In genomic region chr3:183664913-183665381, GRCh38 we compare ENCODE assay signal across 10 cellular contexts. TPM values are rescaled to one million over a fixed set of nuclear protein-coding genes. Genes with fewer than 3 reads are reported as not detected.
DNase-seq lines count a peak whose midpoint lies in the region; ATAC-seq and TF ChIP-seq lines count a peak whose summit lies in the region.
"Had no signal": no experiment of that assay in that cellular context is flagged by ENCODE, and none has a peak within 500 bp of the region (broad histone marks: within the 10 kb centered on the region; RNA-seq: fewer than 3 reads in every experiment).

No MANE protein-coding gene starts in this region.

- H3K27ac ChIP-seq in foreskin keratinocyte: no peak overlapping the region
- H3K27ac ChIP-seq: skin epidermis had no signal

- H3K9ac ChIP-seq in skeletal muscle satellite cell (ENCODE audit: low read depth, low read length): peak overlapping the region; percentile 18

- no peaks in the 10 kb centered on the region for H3K9me3 Mint-ChIP-seq in activated naive CD4-positive, alpha-beta T cell treated with anti-CD3 and anti-CD28 coated beads, Interleukin-2, amount 50 U/mL, for 24 hours
- H3K9me3 Mint-ChIP-seq in activated naive CD4-positive, alpha-beta T cell treated with anti-CD3 and anti-CD28 coated beads, Interleukin-2, amount 10 ng/mL, durations not matched to agents 7 days and 5 days: no peaks in the 10 kb centered on the region

- no peak for TF ChIP-seq CTCF in foreskin keratinocyte (conservative IDR thresholded peaks at IDR 0.05)

- H3K4me1 ChIP-seq in foreskin keratinocyte (no peaks in the 10 kb centered on the region), skeletal muscle satellite cell (ENCODE audit: control insufficient read depth, insufficient read depth, low read length) (peaks cover 11% of the 10 kb centered on the region)

- H3K4me3 ChIP-seq in skeletal muscle satellite cell (ENCODE audit: low read length): no peak overlapping the region
- H3K4me3 ChIP-seq: skin epidermis had no signal

- no peak overlapping the region for H3K4me3 Mint-ChIP-seq in activated naive CD4-positive, alpha-beta T cell treated with anti-CD3 and anti-CD28 coated beads, Interleukin-2, amount 50 U/mL, for 24 hours
- H3K4me3 Mint-ChIP-seq in activated naive CD4-positive, alpha-beta T cell treated with anti-CD3 and anti-CD28 coated beads, Interleukin-2, amount 10 ng/mL, durations not matched to agents 7 days and 5 days: no peak overlapping the region

- H3K4me1 Mint-ChIP-seq in activated naive CD4-positive, alpha-beta T cell treated with anti-CD3 and anti-CD28 coated beads, Interleukin-2, amount 50 U/mL, for 24 hours: peaks cover 21% of the 10 kb centered on the region
- no peaks in the 10 kb centered on the region for H3K4me1 Mint-ChIP-seq in activated naive CD4-positive, alpha-beta T cell treated with anti-CD3 and anti-CD28 coated beads, Interleukin-2, amount 10 ng/mL, durations not matched to agents 7 days and 5 days

- H3K36me3 ChIP-seq in skeletal muscle satellite cell (ENCODE audit: insufficient read depth, low read length): no peaks in the 10 kb centered on the region

- CTCF ChIA-PET in activated naive CD4-positive, alpha-beta T cell treated with anti-CD3 and anti-CD28 coated beads, Interleukin-2, amount 10 ng/mL, durations not matched to agents 7 days and 5 days (lab: Charles Lee): no interaction called here

- ATAC-seq in foreskin keratinocyte: no peak

- no peaks in the 10 kb centered on the region for H3K27me3 ChIP-seq in foreskin keratinocyte
- no peaks in the 10 kb centered on the region for H3K27me3 ChIP-seq in skeletal muscle satellite cell (ENCODE audit: control insufficient read depth, insufficient read depth, low read length)

- peak overlapping the region; percentile 30 for H3K27ac Mint-ChIP-seq in activated naive CD4-positive, alpha-beta T cell treated with anti-CD3 and anti-CD28 coated beads, Interleukin-2, amount 50 U/mL, for 24 hours
- no peak overlapping the region for H3K27ac Mint-ChIP-seq in activated naive CD4-positive, alpha-beta T cell treated with anti-CD3 and anti-CD28 coated beads, Interleukin-2, amount 10 ng/mL, durations not matched to agents 7 days and 5 days

- H3K9me3 ChIP-seq in skeletal muscle satellite cell (replicated peaks; ENCODE audit: low read length): no peaks in the 10 kb centered on the region

- peaks cover 18% of the 10 kb centered on the region for H3K36me3 Mint-ChIP-seq in activated naive CD4-positive, alpha-beta T cell treated with anti-CD3 and anti-CD28 coated beads, Interleukin-2, amount 50 U/mL, for 24 hours
- H3K36me3 Mint-ChIP-seq in activated naive CD4-positive, alpha-beta T cell treated with anti-CD3 and anti-CD28 coated beads, Interleukin-2, amount 10 ng/mL, durations not matched to agents 7 days and 5 days: peaks cover 29% of the 10 kb centered on the region

- DNase-seq in activated naive CD4-positive, alpha-beta T cell treated with anti-CD3 and anti-CD28 coated beads, Interleukin-2, amount 10 ng/mL, durations not matched to agents 7 days and 5 days: no peak
- DNase-seq in amniotic epithelial cell (ENCODE audit: low read depth) (peak; percentile 94), foreskin keratinocyte (peak; percentile 42), UCSD-AML1 (lab: John Stamatoyannopoulos, UW; ENCODE audit: unreplicated experiment) (no peak), cerebellar nuclear complex (lab: John Stamatoyannopoulos, UW) (no peak)
- no peak for DNase-seq in activated CD4-positive, alpha-beta T cell treated with anti-CD3 and anti-CD28 coated beads, Interleukin-2, amount 50 U/mL, for 1 hour
- DNase-seq: 8988T had no signal

- H3K27me3 Mint-ChIP-seq in activated naive CD4-positive, alpha-beta T cell treated with anti-CD3 and anti-CD28 coated beads, Interleukin-2, amount 50 U/mL, for 24 hours: no peaks in the 10 kb centered on the region
- H3K27me3 Mint-ChIP-seq in activated naive CD4-positive, alpha-beta T cell treated with anti-CD3 and anti-CD28 coated beads, Interleukin-2, amount 10 ng/mL, durations not matched to agents 7 days and 5 days: no peaks in the 10 kb centered on the region

- H3K4me2 ChIP-seq in skeletal muscle satellite cell (ENCODE audit: low read length): peak overlapping the region; percentile 30

RNA-seq across cellular contexts. Expression of gene KLHL24, which starts 29.5 kb away (rescaled TPM):
- total RNA-seq in foreskin keratinocyte: 4.1 and 7.0 TPM in 2 replicates
- polyA plus RNA-seq in foreskin keratinocyte: 0.60 and 1.2 TPM in 2 replicates
- total RNA-seq in skeletal muscle satellite cell (2012; rRNA removed): 14.2 and 17.5 TPM in 2 replicates

RNA-seq across cellular contexts. Expression of gene YEATS2, which starts 32.6 kb away (rescaled TPM):
- total RNA-seq in foreskin keratinocyte: 33.9 and 34.5 TPM in 2 replicates
- polyA plus RNA-seq in foreskin keratinocyte: 8.7 and 10.0 TPM in 2 replicates
- 32.4 and 38.2 TPM in 2 replicates for total RNA-seq in skeletal muscle satellite cell (2012; rRNA removed)

Comparison
In these comparisons a context has a peak if more than half of its experiments do, and no peak if none do; other contexts are left out.
1. DNase-seq: peak in amniotic epithelial cell (single experiment) and foreskin keratinocyte (2 of 2); none in activated naive CD4-positive, alpha-beta T cell treated with anti-CD3 and anti-CD28 coated beads, Interleukin-2, amount 10 ng/mL, durations not matched to agents 7 days and 5 days (single experiment), UCSD-AML1 (single experiment), cerebellar nuclear complex (0 of 2) and activated CD4-positive, alpha-beta T cell treated with anti-CD3 and anti-CD28 coated beads, Interleukin-2, amount 50 U/mL, for 1 hour (single experiment).